ENCODE assay signal across 34 cellular contexts in the genomic region with DNA sequence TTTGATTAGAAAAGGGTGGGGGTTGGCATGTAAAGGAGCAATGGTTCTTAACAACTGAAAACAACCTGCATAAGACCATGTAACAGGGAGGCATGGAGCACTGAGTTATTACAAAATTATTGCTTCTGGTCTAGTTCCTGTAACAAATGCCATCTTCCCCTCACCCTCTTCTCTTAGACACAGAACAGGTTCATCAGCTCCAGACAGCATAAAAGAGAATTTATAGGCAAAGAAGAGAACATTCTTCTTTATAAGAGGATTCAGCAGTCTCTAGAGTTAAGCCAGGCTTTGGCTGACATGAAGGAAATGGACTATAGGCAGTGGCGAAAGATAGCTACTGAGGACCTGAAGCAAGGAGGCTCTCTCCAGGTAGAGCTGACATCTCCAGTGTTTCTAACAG. TPM values are rescaled to one million over a fixed set of nuclear protein-coding genes. Genes with fewer than 3 reads are reported as not detected.
"Had no signal": no experiment of that assay in that cellular context is flagged by ENCODE, and none has a peak within 500 bp of the region (broad histone marks: within the 10 kb centered on the region; RNA-seq: fewer than 3 reads in every experiment).

No MANE protein-coding gene starts in this region.

- DNase-seq: activated CD4-positive, alpha-beta memory T cell treated with anti-CD3 and anti-CD28 coated beads, Interleukin-2, amount 10 ng/mL, durations not matched to agents 7 days and 5 days; activated CD4-positive, alpha-beta T cell treated with anti-CD3 and anti-CD28 coated beads for 1 hour; activated CD4-positive, alpha-beta T cell treated with anti-CD3 and anti-CD28 coated beads for 36 hours; activated CD4-positive, alpha-beta T cell treated with anti-CD3 and anti-CD28 coated beads for 48 hours; activated CD4-positive, alpha-beta T cell treated with anti-CD3 and anti-CD28 coated beads, Interleukin-2, amount 10 ng/mL, durations not matched to agents 7 days and 5 days; activated CD4-positive, alpha-beta T cell treated with anti-CD3 and anti-CD28 coated beads, Interleukin-2, amount 50 U/mL, for 48 hours; activated CD4-positive, CD25-positive, alpha-beta regulatory T cell; activated CD8-positive, alpha-beta memory T cell treated with anti-CD3 and anti-CD28 coated beads for 24 hours; activated CD8-positive, alpha-beta memory T cell treated with anti-CD3 and anti-CD28 coated beads, Interleukin-2, amount 10 ng/mL, durations not matched to agents 7 days and 5 days; activated CD8-positive, alpha-beta memory T cell treated with anti-CD3 and anti-CD28 coated beads, Interleukin-2, amount 50 U/mL, for 48 hours; activated CD8-positive, alpha-beta T cell treated with anti-CD3 and anti-CD28 coated beads, Interleukin-2, amount 10 ng/mL, durations not matched to agents 7 days and 5 days; activated effector memory CD4-positive, alpha-beta T cell treated with Interleukin-2 at 50 U/mL for 16 hours; activated gamma-delta T cell; activated naive CD4-positive, alpha-beta T cell treated with anti-CD3 and anti-CD28 coated beads, Interleukin-2, amount 10 ng/mL, durations not matched to agents 7 days and 5 days; activated naive CD4-positive, alpha-beta T cell treated with Interleukin-2 at 50 U/mL for 16 hours; activated naive CD8-positive, alpha-beta T cell treated with anti-CD3 and anti-CD28 coated beads, Interleukin-2, amount 10 ng/mL, durations not matched to agents 7 days and 5 days; activated naive CD8-positive, alpha-beta T cell treated with anti-CD3 and anti-CD28 coated beads, Interleukin-2, amount 50 U/mL, for 24 hours; activated T-cell treated with anti-CD3 and anti-CD28 coated beads, Interleukin-2, amount 50 U/mL, for 24 hours; activated T-cell treated with anti-CD3 and anti-CD28 coated beads, Interleukin-2, amount 50 U/mL, for 48 hours; amygdala; anterior cingulate cortex; caudate nucleus; cerebellar nuclear complex; colonic mucosa; WERI-Rb-1 had no signal

- H3K27ac ChIP-seq: ascending aorta, cardiac muscle cell, colonic mucosa, WERI-Rb-1 had no signal

- H3K36me3 ChIP-seq: ascending aorta, cardiac muscle cell, colonic mucosa, WERI-Rb-1 had no signal

- H3K27me3 ChIP-seq: ascending aorta, cardiac muscle cell, colonic mucosa had no signal

- H3K4me1 ChIP-seq: ascending aorta, colonic mucosa had no signal

- H3K9me3 ChIP-seq: ascending aorta, colonic mucosa had no signal

- ATAC-seq: activated CD4-positive, alpha-beta T cell treated with anti-CD3 and anti-CD28 coated beads for 36 hours; activated CD4-positive, CD25-positive, alpha-beta regulatory T cell treated with anti-CD3 and anti-CD28 coated beads, Interleukin-2, amount 50 U/mL, for 24 hours; activated CD8-positive, alpha-beta memory T cell treated with anti-CD3 and anti-CD28 coated beads, Interleukin-2, amount 10 ng/mL, durations not matched to agents 7 days and 5 days; activated CD8-positive, alpha-beta T cell treated with anti-CD3 and anti-CD28 coated beads, Interleukin-2, amount 10 ng/mL, durations not matched to agents 7 days and 5 days; activated naive CD8-positive, alpha-beta T cell treated with anti-CD3 and anti-CD28 coated beads, Interleukin-2, amount 50 U/mL, for 24 hours; WTC11 had no signal

- H3K4me3 ChIP-seq: ascending aorta, cardiac muscle cell, colonic mucosa had no signal

RNA-seq across cellular contexts. Expression of a gene that starts 38.9 kb away (rescaled TPM):
- total RNA-seq: activated CD4-positive, alpha-beta memory T cell treated with anti-CD3 and anti-CD28 coated beads, Interleukin-2, amount 10 ng/mL, durations not matched to agents 7 days and 5 days; activated CD4-positive, alpha-beta T cell treated with anti-CD3 and anti-CD28 coated beads for 36 hours; activated CD4-positive, alpha-beta T cell treated with anti-CD3 and anti-CD28 coated beads, Interleukin-2, amount 10 ng/mL, durations not matched to agents 7 days and 5 days; activated CD8-positive, alpha-beta memory T cell treated with anti-CD3 and anti-CD28 coated beads, Interleukin-2, amount 10 ng/mL, durations not matched to agents 7 days and 5 days; activated CD8-positive, alpha-beta T cell treated with anti-CD3 and anti-CD28 coated beads, Interleukin-2, amount 10 ng/mL, durations not matched to agents 7 days and 5 days; activated naive CD8-positive, alpha-beta T cell treated with anti-CD3 and anti-CD28 coated beads, Interleukin-2, amount 10 ng/mL, durations not matched to agents 7 days and 5 days; activated T-helper 2 cell treated with anti-CD3 and anti-CD28 coated beads, Interferon-gamma antibody, Interleukin-2, Interleukin-4, amounts not matched to agents 10 μg/mL and 5 μg/mL and 100 μg/mL, durations not matched to agents 14 hours and 24 hours and 36 hours; ascending aorta; bronchial epithelial cell; cardiac muscle cell; chondrocyte; colonic mucosa; T-helper 2 cell treated with Interferon-gamma antibody and Interleukin-4, amounts not matched to agents 100 ng/mL and 5 ng/mL, for 36 hours; WTC11 had no signal
- polyA plus RNA-seq: adipose tissue, cardiac muscle cell had no signal
